ENCODE assay signal across 9 cellular contexts in genomic region chr20:32583581-32584045, GRCh38. TPM values are rescaled to one million over a fixed set of nuclear protein-coding genes. Genes with fewer than 3 reads are reported as not detected.
A peak's percentile ranks its signal among the peaks of the same experiment; 100 is the strongest.
DNase-seq lines count a peak whose midpoint lies in the region; ATAC-seq, FAIRE-seq and TF ChIP-seq lines count a peak whose summit lies in the region.
"Had no signal": no experiment of that assay in that cellular context is flagged by ENCODE, and none has a peak within 500 bp of the region (broad histone marks: within the 10 kb centered on the region; RNA-seq: fewer than 3 reads in every experiment).

No MANE protein-coding gene starts in this region.

- no peaks in the 10 kb centered on the region for H3K27me3 ChIP-seq in ascending aorta
- H3K27me3 ChIP-seq in left lung: peaks cover 12 to 77% of the 10 kb centered on the region in 2 donors

- no peak overlapping the region for H3K4me3 Mint-ChIP-seq in activated naive CD8-positive, alpha-beta T cell treated with anti-CD3 and anti-CD28 coated beads, Interleukin-2, amount 10 ng/mL, durations not matched to agents 7 days and 5 days
- no peak overlapping the region for H3K4me3 Mint-ChIP-seq in activated naive CD8-positive, alpha-beta T cell treated with anti-CD3 and anti-CD28 coated beads for 36 hours

- H3K4me3 ChIP-seq in ascending aorta (peak overlapping the region; percentile 69 to 93), left lung (peak overlapping the region; percentile 48 to 55)

- ATAC-seq in activated naive CD8-positive, alpha-beta T cell treated with anti-CD3 and anti-CD28 coated beads, Interleukin-2, amount 10 ng/mL, durations not matched to agents 7 days and 5 days (ENCODE audit: low read depth): peak; percentile 7
- ATAC-seq in left lung: peak; percentile 4
- no peak for ATAC-seq in HG03521 (IDR thresholded peaks at IDR 0.05; ENCODE audit: unreplicated experiment)
- ATAC-seq in omental fat pad (ENCODE audit: low FRiP score): no peak

- intact Hi-C loops in ascending aorta (cut with DNase I): no loop called here
- intact Hi-C loops in left lung (cut with DNase I): no loop called here

- H3K9me3 ChIP-seq in ascending aorta (no peaks in the 10 kb centered on the region), left lung (no peaks in the 10 kb centered on the region)

- POLR2A ChIA-PET in activated naive CD8-positive, alpha-beta T cell treated with anti-CD3 and anti-CD28 coated beads, Interleukin-2, amount 10 ng/mL, durations not matched to agents 7 days and 5 days (lab: Charles Lee): interaction anchor here (1.0 to 1.1 kb wide), 2 partner anchors 44 to 59 kb away, joined by 4 read pairs; no protein-coding TSS in a partner anchor

- H3K27me3 Mint-ChIP-seq in activated naive CD8-positive, alpha-beta T cell treated with anti-CD3 and anti-CD28 coated beads, Interleukin-2, amount 10 ng/mL, durations not matched to agents 7 days and 5 days: peaks cover 14% of the 10 kb centered on the region
- H3K27me3 Mint-ChIP-seq in activated naive CD8-positive, alpha-beta T cell treated with anti-CD3 and anti-CD28 coated beads for 36 hours: peaks cover 13% of the 10 kb centered on the region

- no peaks in the 10 kb centered on the region for H3K36me3 Mint-ChIP-seq in activated naive CD8-positive, alpha-beta T cell treated with anti-CD3 and anti-CD28 coated beads, Interleukin-2, amount 10 ng/mL, durations not matched to agents 7 days and 5 days
- H3K36me3 Mint-ChIP-seq in activated naive CD8-positive, alpha-beta T cell treated with anti-CD3 and anti-CD28 coated beads for 36 hours: no peaks in the 10 kb centered on the region

- no peak for TF ChIP-seq CTCF in ascending aorta (IDR thresholded peaks at IDR 0.05)
- TF ChIP-seq CTCF in left lung (IDR thresholded peaks at IDR 0.05): no peak
- no peak for TF ChIP-seq CTCF in omental fat pad (IDR thresholded peaks at IDR 0.05)

- H3K4me1 ChIP-seq in ascending aorta (peaks cover 0 to 6% of the 10 kb centered on the region in 2 donors), left lung (peaks cover 0 to 22% of the 10 kb centered on the region in 2 donors)

- no peaks in the 10 kb centered on the region for H3K9me3 Mint-ChIP-seq in activated naive CD8-positive, alpha-beta T cell treated with anti-CD3 and anti-CD28 coated beads, Interleukin-2, amount 10 ng/mL, durations not matched to agents 7 days and 5 days
- no peaks in the 10 kb centered on the region for H3K9me3 Mint-ChIP-seq in activated naive CD8-positive, alpha-beta T cell treated with anti-CD3 and anti-CD28 coated beads for 36 hours

- no peak for FAIRE-seq in urothelium cell line (lab: Jason Lieb, UNC)
- FAIRE-seq: frontal cortex had no signal

- peaks cover 31% of the 10 kb centered on the region for H3K4me1 Mint-ChIP-seq in activated naive CD8-positive, alpha-beta T cell treated with anti-CD3 and anti-CD28 coated beads, Interleukin-2, amount 10 ng/mL, durations not matched to agents 7 days and 5 days
- peaks cover 39% of the 10 kb centered on the region for H3K4me1 Mint-ChIP-seq in activated naive CD8-positive, alpha-beta T cell treated with anti-CD3 and anti-CD28 coated beads for 36 hours

- H3K27ac ChIP-seq in ascending aorta: peak overlapping the region in 1 of 2 donors; percentile 1
- no peak overlapping the region for H3K27ac ChIP-seq in left lung

- H3K36me3 ChIP-seq in ascending aorta: no peaks in the 10 kb centered on the region
- H3K36me3 ChIP-seq in left lung: no peaks in the 10 kb centered on the region

- no peak overlapping the region for H3K27ac Mint-ChIP-seq in activated naive CD8-positive, alpha-beta T cell treated with anti-CD3 and anti-CD28 coated beads, Interleukin-2, amount 10 ng/mL, durations not matched to agents 7 days and 5 days
- no peak overlapping the region for H3K27ac Mint-ChIP-seq in activated naive CD8-positive, alpha-beta T cell treated with anti-CD3 and anti-CD28 coated beads for 36 hours

- peak; percentile 59 for DNase-seq in activated naive CD8-positive, alpha-beta T cell treated with anti-CD3 and anti-CD28 coated beads, Interleukin-2, amount 10 ng/mL, durations not matched to agents 7 days and 5 days
- no peak for DNase-seq in activated naive CD8-positive, alpha-beta T cell treated with anti-CD3 and anti-CD28 coated beads for 36 hours
- DNase-seq in ascending aorta (ENCODE audit: low spot score in 2 of 2) (no peak), left lung (no peak), urothelium cell line (ENCODE audit: low spot score) (peak; percentile 47), NAMALWA (ENCODE audit: low spot score) (no peak), omental fat pad (ENCODE audit: low spot score) (no peak)

RNA-seq across cellular contexts. Expression of gene NOL4L, which starts 1.5 kb away (rescaled TPM):
- total RNA-seq in activated naive CD8-positive, alpha-beta T cell treated with anti-CD3 and anti-CD28 coated beads, Interleukin-2, amount 10 ng/mL, durations not matched to agents 7 days and 5 days: 10 to 100 TPM; 39.1 to 41.1 TPM
- total RNA-seq in activated naive CD8-positive, alpha-beta T cell treated with anti-CD3 and anti-CD28 coated beads for 36 hours: 10 to 100 TPM; 15.9 TPM
- total RNA-seq in ascending aorta (19.8 TPM), left lung (10 to 100 TPM; 16.7 to 19.2 TPM), omental fat pad (10 to 100 TPM in 3 of 4 donors, 1 to 10 TPM in 1; 6.8 to 15.3 (median 13.6) TPM)

Comparison
In these comparisons a context has a peak if more than half of its experiments do, and no peak if none do; other contexts are left out.
1. DNase-seq: peak in activated naive CD8-positive, alpha-beta T cell treated with anti-CD3 and anti-CD28 coated beads, Interleukin-2, amount 10 ng/mL, durations not matched to agents 7 days and 5 days (single experiment) and urothelium cell line (single experiment); none in activated naive CD8-positive, alpha-beta T cell treated with anti-CD3 and anti-CD28 coated beads for 36 hours (single experiment), ascending aorta (0 of 2), left lung (0 of 2), NAMALWA (single experiment) and omental fat pad (single experiment).
2. ATAC-seq: peak in activated naive CD8-positive, alpha-beta T cell treated with anti-CD3 and anti-CD28 coated beads, Interleukin-2, amount 10 ng/mL, durations not matched to agents 7 days and 5 days (single experiment) and left lung (single experiment); none in HG03521 (single experiment) and omental fat pad (single experiment).